ENCODE assay signal across 8 cellular contexts in the genomic region with DNA sequence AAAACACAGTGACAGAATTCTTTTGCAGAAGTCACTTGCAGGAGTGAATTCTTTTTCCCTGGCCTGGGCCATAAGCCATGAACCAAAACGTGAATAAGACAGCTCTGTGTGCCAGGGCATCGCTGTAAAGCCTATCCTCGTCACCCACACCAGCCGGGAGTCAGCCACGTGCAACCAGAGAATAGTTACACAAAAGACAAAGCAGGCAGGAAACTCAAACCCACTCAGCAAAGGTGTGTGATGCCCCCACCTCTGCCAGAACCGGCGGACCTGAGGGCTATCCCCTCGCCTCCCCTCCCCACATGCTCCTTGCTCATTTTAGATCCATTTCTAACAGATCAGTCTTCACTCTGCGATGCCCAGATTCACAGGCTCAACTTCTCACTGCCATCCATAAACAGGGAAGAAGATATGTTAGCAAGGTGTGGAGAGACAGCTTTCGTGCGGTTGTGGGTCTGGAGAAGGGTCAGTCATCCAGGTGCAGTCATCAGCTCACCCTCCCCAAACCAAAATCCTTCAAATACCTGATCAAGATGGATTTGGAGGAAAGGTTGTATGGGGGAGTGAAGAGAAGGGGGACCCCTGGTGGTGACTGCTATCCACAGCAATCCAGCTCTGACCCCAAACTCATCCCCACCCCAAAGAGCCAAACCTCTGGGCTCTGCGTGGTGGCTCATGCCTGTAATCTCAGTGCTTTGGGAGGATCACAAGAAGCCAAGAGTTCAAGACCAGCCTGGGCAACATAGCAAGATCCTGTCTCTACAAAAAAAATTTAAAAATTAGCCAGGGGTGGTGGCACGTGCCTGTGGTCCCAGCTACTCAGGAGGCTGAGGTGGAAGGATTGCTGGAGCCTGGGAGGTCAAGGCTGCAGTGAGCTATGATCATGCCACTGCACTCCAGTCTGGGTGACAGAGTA.
DNase-seq lines count a peak whose midpoint lies in the region; FAIRE-seq and TF ChIP-seq lines count a peak whose summit lies in the region.

No MANE protein-coding gene starts in this region.

- no peak overlapping the region for H3K9ac ChIP-seq in BLaER1 treated with 17β-estradiol and CSF1 and Interleukin-3, amounts not matched to agents 10 nM and 100 nM
- H3K9ac ChIP-seq in MM.1S (ENCODE audit: low read length), result no peak overlapping the region

- no peak overlapping the region for H3K4me3 ChIP-seq in BLaER1 treated with 17β-estradiol and CSF1 and Interleukin-3, amounts not matched to agents 10 nM and 100 nM
- no peak overlapping the region for H3K4me3 ChIP-seq in MM.1S (ENCODE audit: low read length)
- no peak overlapping the region for H3K4me3 ChIP-seq in epithelial cell of proximal tubule (ENCODE audit: low read depth, low read length)
- H3K4me3 ChIP-seq in osteoblast (ENCODE audit: insufficient read depth, low read length), result no peak overlapping the region

- peak; percentile 73 for TF ChIP-seq CTCF in MM.1S (IDR thresholded peaks at IDR 0.05; ENCODE audit: low read length)
- peak; percentile 84 for TF ChIP-seq CTCF in epithelial cell of proximal tubule (conservative IDR thresholded peaks at IDR 0.05; ENCODE audit: low read depth, low read length)
- peak; percentile 78 for TF ChIP-seq CTCF in osteoblast (IDR thresholded peaks at IDR 0.05; ENCODE audit: extremely low read depth, low read depth, low read length)

- H3K27me3 ChIP-seq in BLaER1 treated with 17β-estradiol and CSF1 and Interleukin-3, amounts not matched to agents 10 nM and 100 nM, result no peaks in the 10 kb centered on the region
- H3K27me3 ChIP-seq in MM.1S (replicated peaks; ENCODE audit: insufficient read depth, low read length) (no peaks in the 10 kb centered on the region), osteoblast (ENCODE audit: insufficient read depth, low read length) (no peaks in the 10 kb centered on the region)

- intact Hi-C loops in activated CD4-positive, alpha-beta T cell treated with anti-CD3 and anti-CD28 coated beads, Interleukin-2, amount 10 ng/mL, durations not matched to agents 24 days and 14 days (cut with micrococcal nuclease), result loop anchor here (2.0 kb wide), 1 partner anchor 184 kb away; no protein-coding TSS in a partner anchor

- DNase-seq in GM19239 (ENCODE audit: insufficient read length, low spot score) (peak; percentile 70), MM.1S (peak; percentile 21), epithelial cell of proximal tubule (ENCODE audit: low read depth) (no peak), osteoblast (ENCODE audit: insufficient read length, low spot score, missing footprints) (peak; percentile 91), ureter (ENCODE audit: low spot score) (no peak), NCI-H2196 treated with DMSO at 0.1 percent for 48 hours (lab: John Stamatoyannopoulos, UW; ENCODE audit: unreplicated experiment) (no peak)
- peak; percentile 75 for DNase-seq in activated CD4-positive, alpha-beta T cell treated with anti-CD3 and anti-CD28 coated beads, Interleukin-2, amount 10 ng/mL, durations not matched to agents 24 days and 14 days

- H3K9me3 ChIP-seq in BLaER1 treated with 17β-estradiol and CSF1 and Interleukin-3, amounts not matched to agents 10 nM and 100 nM (replicated peaks in 1 of 11), result no peaks in the 10 kb centered on the region; a peak in 1 of 22 replicates
- no peaks in the 10 kb centered on the region for H3K9me3 ChIP-seq in MM.1S (replicated peaks; ENCODE audit: insufficient read depth, low read length)
- H3K9me3 ChIP-seq in osteoblast (ENCODE audit: low read depth, low read length), result no peaks in the 10 kb centered on the region

- peak overlapping the region in 1 of 11 experiments; percentile 13; a peak in 1 of 22 replicates for H3K27ac ChIP-seq in BLaER1 treated with 17β-estradiol and CSF1 and Interleukin-3, amounts not matched to agents 10 nM and 100 nM
- H3K27ac ChIP-seq in MM.1S (ENCODE audit: low read length) (no peak overlapping the region), osteoblast (ENCODE audit: low read depth, low read length) (no peak overlapping the region)

- peaks cover 18% of the 10 kb centered on the region for H3K27me3 Mint-ChIP-seq in activated CD4-positive, alpha-beta T cell treated with anti-CD3 and anti-CD28 coated beads, Interleukin-2, amount 10 ng/mL, durations not matched to agents 24 days and 14 days

- peaks cover 5% of the 10 kb centered on the region for H3F3A ChIP-seq in MM.1S (ENCODE audit: insufficient read depth, low read length)

- H3K36me3 Mint-ChIP-seq in activated CD4-positive, alpha-beta T cell treated with anti-CD3 and anti-CD28 coated beads, Interleukin-2, amount 10 ng/mL, durations not matched to agents 24 days and 14 days (ENCODE audit: low read depth), result no peaks in the 10 kb centered on the region

- peak overlapping the region in 8 of 11 experiments; percentile 57 to 87 (median 78); a peak in 16 of 22 replicates for H3K4me2 ChIP-seq in BLaER1 treated with 17β-estradiol and CSF1 and Interleukin-3, amounts not matched to agents 10 nM and 100 nM
- H3K4me2 ChIP-seq in MM.1S (ENCODE audit: low read depth, low read length), result no peak overlapping the region
- no peak overlapping the region for H3K4me2 ChIP-seq in osteoblast (ENCODE audit: insufficient read depth, low read length)

- H3K4me3 Mint-ChIP-seq in activated CD4-positive, alpha-beta T cell treated with anti-CD3 and anti-CD28 coated beads, Interleukin-2, amount 10 ng/mL, durations not matched to agents 24 days and 14 days, result no peak overlapping the region

- H2AFZ ChIP-seq in MM.1S (ENCODE audit: low read length) (peak overlapping the region; percentile 65), osteoblast (ENCODE audit: low read length) (no peak overlapping the region)

- H3K4me1 Mint-ChIP-seq in activated CD4-positive, alpha-beta T cell treated with anti-CD3 and anti-CD28 coated beads, Interleukin-2, amount 10 ng/mL, durations not matched to agents 24 days and 14 days, result peaks cover 2% of the 10 kb centered on the region

- peaks cover 0 to 7% (median 0%) of the 10 kb centered on the region in 11 experiments; a peak in 2 of 22 replicates for H4K20me1 ChIP-seq in BLaER1 treated with 17β-estradiol and CSF1 and Interleukin-3, amounts not matched to agents 10 nM and 100 nM
- H4K20me1 ChIP-seq in MM.1S (ENCODE audit: insufficient read depth, low read length) (no peaks in the 10 kb centered on the region), osteoblast (ENCODE audit: insufficient read depth, low read length) (no peaks in the 10 kb centered on the region)

- H3K9me2 ChIP-seq in MM.1S (replicated peaks; ENCODE audit: insufficient read depth, low read length), result no peaks in the 10 kb centered on the region

- no peaks in the 10 kb centered on the region for H3K9me3 Mint-ChIP-seq in activated CD4-positive, alpha-beta T cell treated with anti-CD3 and anti-CD28 coated beads, Interleukin-2, amount 10 ng/mL, durations not matched to agents 24 days and 14 days

- H3K27ac Mint-ChIP-seq in activated CD4-positive, alpha-beta T cell treated with anti-CD3 and anti-CD28 coated beads, Interleukin-2, amount 10 ng/mL, durations not matched to agents 24 days and 14 days, result no peak overlapping the region

- peak; percentile 94 for FAIRE-seq in GM19239 (lab: Jason Lieb, UNC)

- H3K79me2 ChIP-seq in MM.1S (ENCODE audit: low read length) (no peaks in the 10 kb centered on the region), osteoblast (ENCODE audit: insufficient read depth, low read length) (no peaks in the 10 kb centered on the region)

- H3K4me1 ChIP-seq in BLaER1 treated with 17β-estradiol and CSF1 and Interleukin-3, amounts not matched to agents 10 nM and 100 nM, result peaks cover 21 to 83% (median 73%) of the 10 kb centered on the region in 10 experiments
- H3K4me1 ChIP-seq in MM.1S (ENCODE audit: low read length), result peaks cover 20% of the 10 kb centered on the region
- H3K4me1 ChIP-seq in osteoblast (ENCODE audit: insufficient read depth, low read length), result peaks cover 15% of the 10 kb centered on the region

- no peaks in the 10 kb centered on the region for H3K36me3 ChIP-seq in BLaER1 treated with 17β-estradiol and CSF1 and Interleukin-3, amounts not matched to agents 10 nM and 100 nM
- H3K36me3 ChIP-seq in MM.1S (replicated peaks; ENCODE audit: insufficient read depth, low read length) (no peaks in the 10 kb centered on the region), osteoblast (ENCODE audit: insufficient read depth, low read length) (no peaks in the 10 kb centered on the region)

Comparison
In these comparisons a context has a peak if more than half of its experiments do, and no peak if none do; other contexts are left out.
1. H3K4me2 ChIP-seq: peak in BLaER1 treated with 17β-estradiol and CSF1 and Interleukin-3, amounts not matched to agents 10 nM and 100 nM (8 of 11); none in MM.1S (single experiment) and osteoblast (single experiment).
2. DNase-seq: peak in GM19239 (single experiment), MM.1S (single experiment), activated CD4-positive, alpha-beta T cell treated with anti-CD3 and anti-CD28 coated beads, Interleukin-2, amount 10 ng/mL, durations not matched to agents 24 days and 14 days (single experiment) and osteoblast (single experiment); none in epithelial cell of proximal tubule (single experiment), ureter (single experiment) and NCI-H2196 treated with DMSO at 0.1 percent for 48 hours (single experiment).
3. Peak in every context shown above with its lines, with median percentiles within 50 percentile points of each other: CTCF ChIP-seq.